In genomic region chr3:133490468-133491351, GRCh38 we compare ENCODE assay signal across 10 cellular contexts.
DNase-seq lines count a peak whose midpoint lies in the region; ATAC-seq and TF ChIP-seq lines count a peak whose summit lies in the region.
"Had no signal": no experiment of that assay in that cellular context is flagged by ENCODE, and none has a peak within 500 bp of the region (broad histone marks: within the 10 kb centered on the region; RNA-seq: fewer than 3 reads in every experiment).

No MANE protein-coding gene starts in this region.

- ATAC-seq in GM19438 (IDR thresholded peaks at IDR 0.05; ENCODE audit: low read depth, unreplicated experiment) (peak; percentile 85), HG03439 (IDR thresholded peaks at IDR 0.05; ENCODE audit: unreplicated experiment) (peak; percentile 87)
- ATAC-seq: left colon had no signal

- peaks cover 0 to 6% (median 0%) of the 10 kb centered on the region in 4 donors for H3K4me1 ChIP-seq in tibial nerve
- H3K4me1 ChIP-seq: SJSA1 had no signal

- intact Hi-C loops in lower leg skin (cut with DNase I; ENCODE audit: low total_unique reads): no loop called here

- H3K27me3 ChIP-seq in tibial nerve: no peaks in the 10 kb centered on the region
- H3K27me3 ChIP-seq: SJSA1 had no signal

- TF ChIP-seq POLR2A in lower leg skin (IDR thresholded peaks at IDR 0.05) (no peak), tibial nerve (IDR thresholded peaks at IDR 0.05) (no peak)

- no peaks in the 10 kb centered on the region for H3K36me3 ChIP-seq in tibial nerve
- H3K36me3 ChIP-seq: SJSA1 had no signal

- peak overlapping the region; percentile 89 for H3K27ac Mint-ChIP-seq in activated T-cell treated with anti-CD3 and anti-CD28 coated beads, Interleukin-2, amount 50 U/mL, for 24 hours

- peaks cover 3% of the 10 kb centered on the region for H3K9me3 Mint-ChIP-seq in activated T-cell treated with anti-CD3 and anti-CD28 coated beads, Interleukin-2, amount 50 U/mL, for 24 hours

- WGBS in lower leg skin, 2 donors: 94 to 96% methylated on average over 9 to 10 of the region's 12 CpGs
- 90 to 92% methylated on average over 12 of the region's 12 CpGs for WGBS in tibial nerve, 2 donors

- H3K9me3 ChIP-seq in tibial nerve: peaks cover 0 to 12% (median 0%) of the 10 kb centered on the region in 4 donors
- H3K9me3 ChIP-seq: SJSA1 had no signal

- TF ChIP-seq EP300 in tibial nerve (IDR thresholded peaks at IDR 0.05): no peak

- H3K4me3 ChIP-seq in lower leg skin (ENCODE audit: low read depth, poor library complexity, severe bottlenecking) (no peak overlapping the region), tibial nerve (peak overlapping the region in 1 of 4 donors; percentile 1)
- H3K4me3 ChIP-seq: SJSA1 had no signal

- H3K36me3 Mint-ChIP-seq in activated T-cell treated with anti-CD3 and anti-CD28 coated beads, Interleukin-2, amount 50 U/mL, for 24 hours (ENCODE audit: low read depth): no peaks in the 10 kb centered on the region

- H3K4me3 Mint-ChIP-seq in activated T-cell treated with anti-CD3 and anti-CD28 coated beads, Interleukin-2, amount 50 U/mL, for 24 hours: peak overlapping the region; percentile 62

- peaks cover 58% of the 10 kb centered on the region for H3K4me1 Mint-ChIP-seq in activated T-cell treated with anti-CD3 and anti-CD28 coated beads, Interleukin-2, amount 50 U/mL, for 24 hours (ENCODE audit: low read depth)

- H3K27ac ChIP-seq in tibial nerve: peak overlapping the region in 1 of 4 donors; percentile 68
- H3K27ac ChIP-seq: SJSA1 had no signal

- peak; percentile 76 for DNase-seq in activated T-cell treated with anti-CD3 and anti-CD28 coated beads, Interleukin-2, amount 50 U/mL, for 24 hours
- peak; percentile 46 for DNase-seq in stimulated activated CD8-positive, alpha-beta memory T cell treated with anti-CD3 and anti-CD28 coated beads, Interleukin-12 subunit alpha, Interleukin-12 subunit beta, amount 100 ng/mL, for 1 hour (ENCODE audit: low read depth)
- DNase-seq in lower leg skin (ENCODE audit: low spot score in 2 of 2) (no peak), SHP77 (lab: John Stamatoyannopoulos, UW) (no peak), islet precursor cell (no peak), tibial nerve (ENCODE audit: low spot score in 2 of 2) (no peak)

- TF ChIP-seq CTCF in lower leg skin (IDR thresholded peaks at IDR 0.05) (no peak), tibial nerve (IDR thresholded peaks at IDR 0.05) (no peak)

- H3K27me3 Mint-ChIP-seq in activated T-cell treated with anti-CD3 and anti-CD28 coated beads, Interleukin-2, amount 50 U/mL, for 24 hours: no peaks in the 10 kb centered on the region

Comparison
In these comparisons a context has a peak if more than half of its experiments do, and no peak if none do; other contexts are left out.
1. DNase-seq: peak in activated T-cell treated with anti-CD3 and anti-CD28 coated beads, Interleukin-2, amount 50 U/mL, for 24 hours (single experiment) and stimulated activated CD8-positive, alpha-beta memory T cell treated with anti-CD3 and anti-CD28 coated beads, Interleukin-12 subunit alpha, Interleukin-12 subunit beta, amount 100 ng/mL, for 1 hour (single experiment); none in lower leg skin (0 of 2), SHP77 (0 of 2), islet precursor cell (single experiment) and tibial nerve (0 of 2).